Comparison of ENCODE assay signal across 9 cellular contexts in the genomic region with DNA sequence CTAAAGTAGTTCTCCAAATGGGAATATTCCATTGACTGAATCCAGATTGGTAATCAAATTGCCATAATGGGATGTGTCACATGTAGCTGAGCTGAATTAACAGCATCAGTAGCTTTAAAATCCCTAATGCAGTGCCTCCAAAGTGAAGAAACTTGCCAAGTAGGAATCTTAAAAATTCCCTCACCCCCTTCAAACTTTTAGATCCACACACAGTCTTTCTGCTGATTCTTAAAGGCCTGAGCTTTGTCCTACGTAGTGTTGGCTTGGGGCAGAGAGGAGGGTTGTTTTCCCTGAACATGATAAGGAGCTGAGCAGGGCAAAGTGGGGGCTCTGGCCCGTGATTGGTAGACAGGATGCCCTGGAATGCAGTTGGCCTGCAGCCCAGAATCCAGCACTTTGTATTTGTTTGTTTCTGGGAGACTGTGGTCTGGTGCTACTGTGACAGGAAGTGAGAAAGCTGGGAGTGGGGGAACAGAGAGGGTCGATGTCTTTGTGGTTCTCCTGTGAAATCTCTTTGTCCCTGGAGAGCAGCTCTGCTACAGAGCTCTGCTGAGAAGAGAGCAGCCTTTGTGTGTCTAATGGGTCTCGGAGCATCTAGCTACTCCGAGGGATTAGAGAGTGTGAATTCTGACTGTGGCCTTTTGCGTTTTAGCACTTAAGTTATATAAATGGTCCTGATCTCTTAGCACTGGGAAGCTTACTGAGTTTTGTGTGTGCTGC. TPM values are rescaled to one million over a fixed set of nuclear protein-coding genes. Genes with fewer than 3 reads are reported as not detected.
A peak's percentile ranks its signal among the peaks of the same experiment; 100 is the strongest.
DNase-seq lines count a peak whose midpoint lies in the region; ATAC-seq and TF ChIP-seq lines count a peak whose summit lies in the region.
"Had no signal": no experiment of that assay in that cellular context is flagged by ENCODE, and none has a peak within 500 bp of the region (broad histone marks: within the 10 kb centered on the region; RNA-seq: fewer than 3 reads in every experiment).

No MANE protein-coding gene starts in this region.

- no peaks in the 10 kb centered on the region for H3K27me3 ChIP-seq in neural cell (ENCODE audit: insufficient read depth, low read depth, low read length)

- H3K9me2 ChIP-seq in neural cell (ENCODE audit: insufficient read depth, low read length) = no peaks in the 10 kb centered on the region

- no peak overlapping the region for H2AFZ ChIP-seq in neural cell (ENCODE audit: low read depth, low read length)

- TF ChIP-seq CTCF in fibroblast of the aortic adventitia (IDR thresholded peaks at IDR 0.05; ENCODE audit: insufficient read depth, low read length) = no peak
- TF ChIP-seq CTCF in neural cell (IDR thresholded peaks at IDR 0.05; ENCODE audit: poor library complexity, severe bottlenecking) = no peak

- peak overlapping the region; percentile 83 for H3K27ac ChIP-seq in neural cell (ENCODE audit: low read length)

- peak; percentile 49 for DNase-seq in NCI-H748 (lab: John Stamatoyannopoulos, UW; ENCODE audit: unreplicated experiment)
- DNase-seq in NCI-H748 treated with DMSO at 0.1 percent for 48 hours (lab: John Stamatoyannopoulos, UW) = no peak
- peak; percentile 97 for DNase-seq in fibroblast of the aortic adventitia (ENCODE audit: low read depth)
- DNase-seq in activated CD4-positive, alpha-beta T cell treated with anti-CD3 and anti-CD28 coated beads, Interleukin-2, amount 50 U/mL, for 4 hours = no peak
- DNase-seq: activated naive CD8-positive, alpha-beta T cell treated with anti-CD3 and anti-CD28 coated beads, Interleukin-2, amount 10 ng/mL, durations not matched to agents 7 days and 5 days had no signal

- peak; percentile 97 for ATAC-seq in SK-N-SH treated with all-trans-retinoic acid at 6 μM for 48 hours
- ATAC-seq in HG03095 (IDR thresholded peaks at IDR 0.05; ENCODE audit: unreplicated experiment) = no peak
- ATAC-seq in HG02571 (IDR thresholded peaks at IDR 0.05; ENCODE audit: unreplicated experiment) = no peak

- H3F3A ChIP-seq in neural cell (ENCODE audit: insufficient read depth, low read length, poor library complexity, severe bottlenecking) = no peaks in the 10 kb centered on the region

- peaks cover 61% of the 10 kb centered on the region for H3K79me2 ChIP-seq in neural cell (replicated peaks; ENCODE audit: insufficient read depth, low read length)

- H4K20me1 ChIP-seq in neural cell (ENCODE audit: insufficient read depth) = no peaks in the 10 kb centered on the region

- no peak for TF ChIP-seq RAD21 in neural cell (conservative IDR thresholded peaks at IDR 0.05)

- no peaks in the 10 kb centered on the region for H3K9me3 ChIP-seq in neural cell (ENCODE audit: low read length)

- H3K9ac ChIP-seq in neural cell (ENCODE audit: low read length) = peak overlapping the region; percentile 62

- H3K4me3 ChIP-seq in fibroblast of the aortic adventitia (ENCODE audit: low read depth, low read length) (peak overlapping the region; percentile 47), neural cell (ENCODE audit: low read length) (peak overlapping the region; percentile 57)

- peak overlapping the region; percentile 76 for H3K4me2 ChIP-seq in neural cell (ENCODE audit: low read length)

- H3K36me3 ChIP-seq in neural cell (ENCODE audit: insufficient read depth, low read length) = no peaks in the 10 kb centered on the region

- no peak for TF ChIP-seq EP300 in neural cell (conservative IDR thresholded peaks at IDR 0.05; ENCODE audit: poor library complexity, severe bottlenecking)

TF ChIP-seq in SK-N-SH treated with all-trans-retinoic acid at 6 μM for 48 hours, 23 proteins besides CTCF, POLR2A, EP300 and RAD21 (continues in another document):
- TF ChIP-seq ISL1 (CRISPR knock-in tag; IDR thresholded peaks at IDR 0.05) (peak; percentile 57), PPARA (CRISPR knock-in tag; IDR thresholded peaks at IDR 0.05; ENCODE audit: borderline replicate concordance) (no peak), ESRRG (CRISPR knock-in tag; IDR thresholded peaks at IDR 0.05) (no peak)
- TF ChIP-seq, protein P1, sequence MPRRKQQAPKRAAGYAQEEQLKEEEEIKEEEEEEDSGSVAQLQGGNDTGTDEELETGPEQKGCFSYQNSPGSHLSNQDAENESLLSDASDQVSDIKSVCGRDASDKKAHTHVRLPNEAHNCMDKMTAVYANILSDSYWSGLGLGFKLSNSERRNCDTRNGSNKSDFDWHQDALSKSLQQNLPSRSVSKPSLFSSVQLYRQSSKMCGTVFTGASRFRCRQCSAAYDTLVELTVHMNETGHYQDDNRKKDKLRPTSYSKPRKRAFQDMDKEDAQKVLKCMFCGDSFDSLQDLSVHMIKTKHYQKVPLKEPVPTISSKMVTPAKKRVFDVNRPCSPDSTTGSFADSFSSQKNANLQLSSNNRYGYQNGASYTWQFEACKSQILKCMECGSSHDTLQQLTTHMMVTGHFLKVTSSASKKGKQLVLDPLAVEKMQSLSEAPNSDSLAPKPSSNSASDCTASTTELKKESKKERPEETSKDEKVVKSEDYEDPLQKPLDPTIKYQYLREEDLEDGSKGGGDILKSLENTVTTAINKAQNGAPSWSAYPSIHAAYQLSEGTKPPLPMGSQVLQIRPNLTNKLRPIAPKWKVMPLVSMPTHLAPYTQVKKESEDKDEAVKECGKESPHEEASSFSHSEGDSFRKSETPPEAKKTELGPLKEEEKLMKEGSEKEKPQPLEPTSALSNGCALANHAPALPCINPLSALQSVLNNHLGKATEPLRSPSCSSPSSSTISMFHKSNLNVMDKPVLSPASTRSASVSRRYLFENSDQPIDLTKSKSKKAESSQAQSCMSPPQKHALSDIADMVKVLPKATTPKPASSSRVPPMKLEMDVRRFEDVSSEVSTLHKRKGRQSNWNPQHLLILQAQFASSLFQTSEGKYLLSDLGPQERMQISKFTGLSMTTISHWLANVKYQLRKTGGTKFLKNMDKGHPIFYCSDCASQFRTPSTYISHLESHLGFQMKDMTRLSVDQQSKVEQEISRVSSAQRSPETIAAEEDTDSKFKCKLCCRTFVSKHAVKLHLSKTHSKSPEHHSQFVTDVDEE (CRISPR knock-in tag; IDR thresholded peaks at IDR 0.05) = 0 out of 2 replicates have a peak, but pooled peaks have one; percentile 36

TF ChIP-seq in neural cell, 6 proteins besides CTCF, POLR2A, EP300 and RAD21:
- TF ChIP-seq POLR2AphosphoS5 (IDR thresholded peaks at IDR 0.05) (peak; percentile 49), EZH2 (IDR thresholded peaks at IDR 0.05; ENCODE audit: borderline replicate concordance, insufficient read depth, low read length, poor library complexity, severe bottlenecking) (no peak), MXI1 (conservative IDR thresholded peaks at IDR 0.05; ENCODE audit: poor library complexity, severe bottlenecking) (no peak), SMC3 (conservative IDR thresholded peaks at IDR 0.05; ENCODE audit: poor library complexity) (no peak), REST (IDR thresholded peaks at IDR 0.05; ENCODE audit: borderline replicate concordance) (peak; percentile 72), TAF1 (IDR thresholded peaks at IDR 0.05; ENCODE audit: low read depth) (no peak)

RNA-seq across cellular contexts. Expression of gene CTNND1, which starts 16.9 kb away (rescaled TPM):
- total RNA-seq in fibroblast of the aortic adventitia (ENCODE audit: low replicate concordance) = 83.1 and 169 TPM in 2 replicates
- polyA plus RNA-seq in neural cell = 70.3 and 90.3 TPM in 2 replicates
- polyA minus RNA-seq in neural cell = 174 and 182 TPM in 2 replicates

RNA-seq across cellular contexts. Expression of gene BTBD18, which starts 26.9 kb away (rescaled TPM):
- 0.09 TPM in 1 of 2 replicates, not detected in the other for total RNA-seq in fibroblast of the aortic adventitia (ENCODE audit: low replicate concordance)
- not detected in 2 replicates for polyA plus RNA-seq in neural cell
- not detected in 2 replicates for polyA minus RNA-seq in neural cell
- total RNA-seq: activated naive CD8-positive, alpha-beta T cell treated with anti-CD3 and anti-CD28 coated beads, Interleukin-2, amount 10 ng/mL, durations not matched to agents 7 days and 5 days had no signal

RNA-seq across cellular contexts. Expression of gene SELENOH, which starts 37.2 kb away (rescaled TPM):
- total RNA-seq in fibroblast of the aortic adventitia (ENCODE audit: low replicate concordance) = 63.4 and 139 TPM in 2 replicates
- 509 and 546 TPM in 2 replicates for polyA plus RNA-seq in neural cell
- 92.3 and 108 TPM in 2 replicates for polyA minus RNA-seq in neural cell

Comparison
In these comparisons a context has a peak if more than half of its experiments do, and no peak if none do; other contexts are left out.
1. DNase-seq: peak in NCI-H748 (single experiment) and fibroblast of the aortic adventitia (single experiment); none in NCI-H748 treated with DMSO at 0.1 percent for 48 hours (single experiment) and activated CD4-positive, alpha-beta T cell treated with anti-CD3 and anti-CD28 coated beads, Interleukin-2, amount 50 U/mL, for 4 hours (0 of 2).